Comparison of ENCODE assay signal across 14 cellular contexts in the genomic region with DNA sequence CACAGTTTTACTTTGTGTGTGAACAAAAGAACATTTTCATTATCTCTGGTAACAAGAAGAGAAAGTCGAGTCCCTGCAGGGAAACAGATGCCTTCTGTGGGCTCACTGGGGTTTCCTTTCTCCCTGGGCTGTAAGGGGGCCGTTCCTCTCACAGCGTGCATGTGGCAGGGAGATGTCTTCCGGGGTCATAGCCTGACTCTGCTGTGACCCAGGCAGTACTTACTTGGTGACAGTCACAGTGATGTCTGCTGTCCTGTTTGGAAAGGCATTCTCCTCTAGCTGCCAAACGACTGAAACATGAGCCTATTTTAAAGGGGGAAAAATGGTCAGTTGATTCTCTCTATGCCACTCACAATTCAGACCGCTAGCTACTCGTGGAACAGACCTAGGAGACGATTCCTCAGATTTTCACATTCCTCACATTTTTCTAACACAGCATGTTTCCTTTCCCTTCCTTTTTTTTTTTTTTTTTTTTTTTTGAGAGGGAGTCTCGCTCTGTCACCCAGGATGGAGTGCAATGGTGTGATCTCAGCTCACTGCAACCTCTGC. TPM values are rescaled to one million over a fixed set of nuclear protein-coding genes. Genes with fewer than 3 reads are reported as not detected.
DNase-seq lines count a peak whose midpoint lies in the region; TF ChIP-seq lines count a peak whose summit lies in the region.
"Had no signal": no experiment of that assay in that cellular context is flagged by ENCODE, and none has a peak within 500 bp of the region (broad histone marks: within the 10 kb centered on the region; RNA-seq: fewer than 3 reads in every experiment).

No MANE protein-coding gene starts in this region.

- WGBS in GM23248 (ENCODE audit: low coverage in 1 of 2, low lambda C conversion rate in 2 of 2, missing lambda C conversion rate in 2 of 2), 2 experiments, result 27 to 30% methylated on average over 9 of the region's 9 CpGs
- no CpG with 5 or more reads among the region's 9 CpGs for WGBS in trophoblast cell (ENCODE audit: extremely low coverage, insufficient coverage, insufficient read length)
- 44% methylated on average over 9 of the region's 9 CpGs for WGBS in thyroid gland, 2 donors

- H3K18ac ChIP-seq in trophoblast cell (ENCODE audit: low read length), result no peak overlapping the region

- no peak overlapping the region for H4K12ac ChIP-seq in trophoblast cell (ENCODE audit: low read depth, low read length)

- H3K4me3 ChIP-seq in GM23248 (no peak overlapping the region), SJSA1 (no peak overlapping the region), fibroblast of pulmonary artery (replicated peaks; ENCODE audit: low read depth, low read length) (no peak overlapping the region), trophoblast cell (ENCODE audit: low read depth, low read length) (no peak overlapping the region), thyroid gland (replicated peaks in 1 of 3) (no peak overlapping the region)
- H3K4me3 ChIP-seq: sigmoid colon had no signal

- H4K8ac ChIP-seq in trophoblast cell (ENCODE audit: low read depth, low read length), result no peak overlapping the region

- H3K36me3 ChIP-seq in GM23248 (ENCODE audit: low read depth), result no peaks in the 10 kb centered on the region
- H3K36me3 ChIP-seq in SJSA1, result peaks cover 19% of the 10 kb centered on the region
- H3K36me3 ChIP-seq in trophoblast cell (ENCODE audit: control insufficient read depth in 1 of 2, insufficient read depth in 2 of 2, low read length in 2 of 2), result peaks cover 3 to 11% of the 10 kb centered on the region in 2 experiments
- H3K36me3 ChIP-seq in thyroid gland, result no peaks in the 10 kb centered on the region
- H3K36me3 ChIP-seq: sigmoid colon had no signal

- TF ChIP-seq POLR2A in thyroid gland (IDR thresholded peaks at IDR 0.05), result no peak

- no peaks in the 10 kb centered on the region for H3K27me3 ChIP-seq in GM23248 (replicated peaks; ENCODE audit: insufficient read depth)
- no peaks in the 10 kb centered on the region for H3K27me3 ChIP-seq in SJSA1 (replicated peaks)
- no peaks in the 10 kb centered on the region for H3K27me3 ChIP-seq in trophoblast cell (ENCODE audit: insufficient read depth, low read length)
- no peaks in the 10 kb centered on the region for H3K27me3 ChIP-seq in thyroid gland
- H3K27me3 ChIP-seq: sigmoid colon had no signal

- peak; percentile 26 for DNase-seq in GM23248
- peak in 1 of 2 experiments; percentile 59 for DNase-seq in SJSA1 (ENCODE audit: low read depth in 1 of 2, low spot score in 2 of 2)
- peak; percentile 57 for DNase-seq in fibroblast of pulmonary artery (ENCODE audit: low read depth)
- no peak for DNase-seq in trophoblast cell
- no peak for DNase-seq in hypothalamus (lab: John Stamatoyannopoulos, UW)
- DNase-seq in thyroid gland, result no peak
- no peak for DNase-seq in activated CD8-positive, alpha-beta memory T cell treated with anti-CD3 and anti-CD28 coated beads, Interleukin-2, amount 50 U/mL, for 4 hours
- DNase-seq: activated naive CD8-positive, alpha-beta T cell treated with anti-CD3 and anti-CD28 coated beads, Interleukin-2, amount 10 ng/mL, durations not matched to agents 7 days and 5 days; CD8-positive, alpha-beta T cell; dermis blood vessel endothelial cell; GF-D8; naive thymus-derived CD4-positive, alpha-beta T cell; NCI-H2171; sigmoid colon had no signal

- peak overlapping the region; percentile 53 for H3K14ac ChIP-seq in trophoblast cell (ENCODE audit: low read length)

- H3K4me2 ChIP-seq in GM23248 (ENCODE audit: unreplicated experiment) (no peak overlapping the region), trophoblast cell (ENCODE audit: low read length) (peak overlapping the region; percentile 24)

- H4K91ac ChIP-seq in trophoblast cell (ENCODE audit: low read depth, low read length), result peak overlapping the region; percentile 43

- H3K79me1 ChIP-seq in trophoblast cell (ENCODE audit: low read length), result peaks cover 3% of the 10 kb centered on the region

- H2BK12ac ChIP-seq in trophoblast cell (ENCODE audit: low read length), result no peak overlapping the region

- no peaks in the 10 kb centered on the region for H4K20me1 ChIP-seq in GM23248 (ENCODE audit: insufficient read depth)

- H2BK5ac ChIP-seq in trophoblast cell (ENCODE audit: low read depth, low read length, poor library complexity), result peak overlapping the region; percentile 42

- intact Hi-C loops in thyroid gland (cut with DNase I), result no loop called here

- H3K9me3 ChIP-seq in GM23248 (ENCODE audit: low read depth) (no peaks in the 10 kb centered on the region), SJSA1 (replicated peaks) (no peaks in the 10 kb centered on the region), trophoblast cell (ENCODE audit: insufficient read depth, low read depth, low read length) (no peaks in the 10 kb centered on the region), thyroid gland (no peaks in the 10 kb centered on the region)
- H3K9me3 ChIP-seq: sigmoid colon had no signal

- no peaks in the 10 kb centered on the region for H3K9me2 ChIP-seq in GM23248 (ENCODE audit: insufficient read depth)

- H3K27ac ChIP-seq in GM23248 (no peak overlapping the region), SJSA1 (peak overlapping the region; percentile 62), trophoblast cell (ENCODE audit: low read depth, low read length) (peak overlapping the region; percentile 51), thyroid gland (no peak overlapping the region)
- H3K27ac ChIP-seq: sigmoid colon had no signal

- no peak overlapping the region for H3K4ac ChIP-seq in trophoblast cell (ENCODE audit: low read depth, low read length)

- H3K4me1 ChIP-seq in GM23248 (ENCODE audit: insufficient read depth) (no peaks in the 10 kb centered on the region), SJSA1 (replicated peaks) (peaks cover 34% of the 10 kb centered on the region), trophoblast cell (ENCODE audit: control insufficient read depth in 1 of 2, insufficient read depth in 2 of 2, low read length in 2 of 2) (peaks cover 6% of the 10 kb centered on the region in 2 experiments), thyroid gland (peaks cover 0 to 14% of the 10 kb centered on the region in 2 donors)
- H3K4me1 ChIP-seq: sigmoid colon had no signal

- TF ChIP-seq CTCF in fibroblast of pulmonary artery (IDR thresholded peaks at IDR 0.05; ENCODE audit: low read length, missing control alignments), result no peak
- no peak for TF ChIP-seq CTCF in thyroid gland (IDR thresholded peaks at IDR 0.05)

- H2AK5ac ChIP-seq in trophoblast cell (ENCODE audit: low read length), result no peak overlapping the region

- H3K79me2 ChIP-seq in GM23248 (ENCODE audit: insufficient read depth), result peaks cover 17% of the 10 kb centered on the region
- no peaks in the 10 kb centered on the region for H3K79me2 ChIP-seq in trophoblast cell (ENCODE audit: control insufficient read depth, insufficient read depth, low read length, poor library complexity)

- H3K23ac ChIP-seq in trophoblast cell (ENCODE audit: low read length), result no peak overlapping the region

- peaks cover 4% of the 10 kb centered on the region; the same call in 1 of the 2 replicates for H3F3A ChIP-seq in GM23248 (ENCODE audit: insufficient read depth)

- peak overlapping the region; percentile 5; the same call in 1 of the 2 replicates for H3K9ac ChIP-seq in GM23248
- H3K9ac ChIP-seq in trophoblast cell (ENCODE audit: low read length), result no peak overlapping the region

- no peak overlapping the region for H2BK120ac ChIP-seq in trophoblast cell (ENCODE audit: insufficient read depth, low read length, poor library complexity)

- in situ Hi-C loops in GM23248 (cut with MboI), result no loop called here

- H2AFZ ChIP-seq in GM23248, result peak overlapping the region; percentile 68
- no peak overlapping the region for H2AFZ ChIP-seq in trophoblast cell (ENCODE audit: insufficient read depth, low read length, poor library complexity)

RNA-seq across cellular contexts. Expression of a gene that starts 7.3 kb away (rescaled TPM):
- total RNA-seq in GM23248 (2014; rRNA removed; shearing (Covaris generic)), result 1.9 and 3.0 TPM in 2 replicates
- 1.1 and 1.4 TPM in 2 replicates for polyA plus RNA-seq in GM23248 (2016; fragmentation: Nextera tagmentation; extraction: Ambion mirVana)
- 5.8 and 16.2 TPM in 2 replicates for total RNA-seq in SJSA1 (2014; rRNA removed; shearing (Covaris generic))
- polyA plus RNA-seq in trophoblast cell (2013), result 10.1 and 10.2 TPM in 2 replicates
- under 1 TPM in 2 of 4 donors, not detected in 2; 0.13 to 0.21 TPM for total RNA-seq in thyroid gland

RNA-seq across cellular contexts. Expression of a gene that starts 35.0 kb away (rescaled TPM):
- total RNA-seq in GM23248 (2014; rRNA removed; shearing (Covaris generic)), result 2.5 and 4.0 TPM in 2 replicates
- polyA plus RNA-seq in GM23248 (2016; fragmentation: Nextera tagmentation; extraction: Ambion mirVana), result 2.6 and 2.8 TPM in 2 replicates
- not detected in 2 replicates for total RNA-seq in SJSA1 (2014; rRNA removed; shearing (Covaris generic))
- polyA plus RNA-seq in trophoblast cell (2013), result 0.18 and 0.27 TPM in 2 replicates
- total RNA-seq in thyroid gland, result under 1 TPM in 1 of 4 donors, not detected in 3; 0.54 TPM

Comparison
In these comparisons a context has a peak if more than half of its experiments do, and no peak if none do; other contexts are left out.
1. DNase-seq: peak in GM23248 (single experiment) and fibroblast of pulmonary artery (single experiment); none in trophoblast cell (0 of 2), hypothalamus (0 of 51), thyroid gland (0 of 2) and activated CD8-positive, alpha-beta memory T cell treated with anti-CD3 and anti-CD28 coated beads, Interleukin-2, amount 50 U/mL, for 4 hours (single experiment).
2. H3K27ac ChIP-seq: peak in SJSA1 (single experiment) and trophoblast cell (single experiment); none in GM23248 (single experiment) and thyroid gland (0 of 3).